ENCODE assay signal across 23 cellular contexts in the genomic region with DNA sequence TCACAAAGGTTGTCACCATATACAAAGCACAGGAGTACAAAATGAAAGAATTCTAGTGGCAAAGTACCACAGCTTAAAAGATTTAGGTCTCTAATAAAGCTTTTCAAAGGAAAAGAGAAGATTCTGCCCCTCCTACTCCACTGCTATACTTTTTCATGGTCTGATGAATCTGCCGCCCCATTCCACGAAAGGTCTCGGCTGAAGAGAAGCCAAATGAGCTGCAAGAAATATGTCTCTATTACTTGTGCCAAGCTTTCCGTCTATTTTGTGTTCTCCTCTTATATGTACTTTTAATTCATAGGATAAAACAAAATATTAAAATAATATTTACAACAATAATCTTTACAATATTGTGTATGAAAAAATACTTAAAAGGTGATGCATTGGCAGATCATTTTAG.
A peak's percentile ranks its signal among the peaks of the same experiment; 100 is the strongest.
DNase-seq lines count a peak whose midpoint lies in the region; ATAC-seq, FAIRE-seq and TF ChIP-seq lines count a peak whose summit lies in the region.
"Had no signal": no experiment of that assay in that cellular context is flagged by ENCODE, and none has a peak within 500 bp of the region (broad histone marks: within the 10 kb centered on the region; RNA-seq: fewer than 3 reads in every experiment).

No MANE protein-coding gene starts in this region.

- H3K4ac ChIP-seq in mesenchymal stem cell (ENCODE audit: low read depth in 1 of 2, low read length in 2 of 2): no peak overlapping the region

- no peak for ATAC-seq in left ventricle myocardium superior
- ATAC-seq: activated CD8-positive, alpha-beta memory T cell treated with anti-CD3 and anti-CD28 coated beads, Interleukin-2, amount 10 ng/mL, durations not matched to agents 7 days and 5 days; activated T-helper 17 cell treated with anti-CD3 and anti-CD28 coated beads, Interleukin-2, amount 50 U/mL, for 72 hours; Right ventricle myocardium inferior had no signal

- no peak overlapping the region for H3K14ac ChIP-seq in mesenchymal stem cell (ENCODE audit: low read length in 2 of 2)

- H3K79me1 ChIP-seq in mesenchymal stem cell (replicated peaks; ENCODE audit: low read length, poor library complexity, severe bottlenecking): no peaks in the 10 kb centered on the region

- H3K4me3 ChIP-seq in mesenchymal stem cell (ENCODE audit: insufficient read depth in 1 of 2, low read depth in 1 of 2, low read length in 2 of 2) (peak overlapping the region in 1 of 2 experiments; percentile 61), stomach smooth muscle (ENCODE audit: low read length in 2 of 2) (peak overlapping the region; percentile 16 to 27)
- H3K4me3 ChIP-seq: left ventricle myocardium inferior, stomach had no signal

- H3K23ac ChIP-seq in mesenchymal stem cell (ENCODE audit: low read length in 2 of 2): no peak overlapping the region

- H2AK5ac ChIP-seq in mesenchymal stem cell (ENCODE audit: low read length, severe bottlenecking): no peak overlapping the region

- 97% methylated on average over 3 of the region's 4 CpGs for WGBS in mesenchymal stem cell

- H3K4me1 ChIP-seq in mesenchymal stem cell (ENCODE audit: control insufficient read depth, insufficient read depth, low read depth, low read length) (no peaks in the 10 kb centered on the region), stomach smooth muscle (ENCODE audit: control insufficient read depth, insufficient read depth, low read length) (no peaks in the 10 kb centered on the region)
- H3K4me1 ChIP-seq: left ventricle myocardium inferior, vagina had no signal

- H3K27me3 ChIP-seq in mesenchymal stem cell (ENCODE audit: control insufficient read depth in 1 of 2, insufficient read depth in 1 of 2, low read length in 2 of 2): no peaks in the 10 kb centered on the region
- H3K27me3 ChIP-seq in stomach smooth muscle (ENCODE audit: control insufficient read depth in 1 of 2, insufficient read depth in 2 of 2, low read length in 2 of 2): no peaks in the 10 kb centered on the region
- H3K27me3 ChIP-seq: stomach, vagina had no signal

- no peak overlapping the region for H2BK120ac ChIP-seq in mesenchymal stem cell (ENCODE audit: low read depth, low read length)

- no peak overlapping the region for H2BK5ac ChIP-seq in mesenchymal stem cell (ENCODE audit: low read depth, low read length, poor library complexity, severe bottlenecking)

- TF ChIP-seq POLR2A in H54 (IDR thresholded peaks at IDR 0.05; ENCODE audit: low read depth, low read length): no peak

- H3K4me2 ChIP-seq in mesenchymal stem cell (ENCODE audit: low read length, poor library complexity, severe bottlenecking): no peak overlapping the region

- no peak overlapping the region for H3K27ac ChIP-seq in mesenchymal stem cell (ENCODE audit: low read length, poor library complexity, severe bottlenecking)
- no peak overlapping the region for H3K27ac ChIP-seq in stomach smooth muscle (ENCODE audit: low read length)
- H3K27ac ChIP-seq: left ventricle myocardium inferior, stomach, vagina had no signal

- intact Hi-C loops in left ventricle myocardium superior (cut with micrococcal nuclease): no loop called here

- no peak overlapping the region for H2BK15ac ChIP-seq in mesenchymal stem cell (ENCODE audit: low read depth, poor library complexity, severe bottlenecking)

- peak overlapping the region; percentile 36 for H3K9ac ChIP-seq in mesenchymal stem cell (ENCODE audit: low read length)
- H3K9ac ChIP-seq in stomach smooth muscle (ENCODE audit: low read length in 2 of 2): no peak overlapping the region

- DNase-seq in H54 (ENCODE audit: insufficient read length, low spot score): no peak
- peak; percentile 70 for DNase-seq in cerebellar cortex (ENCODE audit: low spot score)
- DNase-seq in mesenchymal stem cell: no peak
- DNase-seq in SKM-1 treated with dmso at 0.1 percent for 144 hours (lab: John Stamatoyannopoulos, UW; ENCODE audit: unreplicated experiment): no peak
- DNase-seq in HUDEP-2 (lab: John Stamatoyannopoulos, UW; ENCODE audit: unreplicated experiment in 76 of 76): no peak
- no peak for DNase-seq in left ventricle myocardium superior
- no peak for DNase-seq in NCI-H510A (lab: John Stamatoyannopoulos, UW)
- DNase-seq: activated CD4-positive, alpha-beta T cell treated with anti-CD3 and anti-CD28 coated beads for 4 hours; activated CD8-positive, alpha-beta memory T cell treated with anti-CD3 and anti-CD28 coated beads, Interleukin-2, amount 10 ng/mL, durations not matched to agents 7 days and 5 days; activated naive CD8-positive, alpha-beta T cell treated with anti-CD3 and anti-CD28 coated beads for 36 hours; CD4-positive, CD25-positive, alpha-beta regulatory T cell; left ventricle myocardium inferior; NCI-H1930; nucleus accumbens; small intestine; stimulated activated CD4-positive, alpha-beta T cell treated with anti-CD3 and anti-CD28 coated beads, Interleukin-4, amount 100 ng/mL, for 1 hour; stomach; SW 1271 had no signal

- no peak overlapping the region for H2BK12ac ChIP-seq in mesenchymal stem cell (ENCODE audit: low read length in 2 of 2)

- no peaks in the 10 kb centered on the region for H3K36me3 ChIP-seq in mesenchymal stem cell (ENCODE audit: control insufficient read depth in 1 of 2, insufficient read depth in 2 of 2, low read depth in 1 of 2, low read length in 2 of 2)
- peaks cover 0 to 3% of the 10 kb centered on the region in 2 donors for H3K36me3 ChIP-seq in stomach smooth muscle (ENCODE audit: control insufficient read depth in 2 of 2, insufficient read depth in 2 of 2, low read length in 2 of 2)
- H3K36me3 ChIP-seq: stomach, vagina had no signal

- H3K18ac ChIP-seq in mesenchymal stem cell (ENCODE audit: low read depth in 1 of 2, low read length in 2 of 2): no peak overlapping the region

- H4K8ac ChIP-seq in mesenchymal stem cell (ENCODE audit: low read length): no peak overlapping the region

- no peaks in the 10 kb centered on the region for H3K9me3 ChIP-seq in mesenchymal stem cell (ENCODE audit: control insufficient read depth, low read length)
- no peaks in the 10 kb centered on the region for H3K9me3 ChIP-seq in stomach smooth muscle (ENCODE audit: control insufficient read depth in 2 of 2, low read length in 2 of 2)
- H3K9me3 ChIP-seq: left ventricle myocardium inferior, stomach, vagina had no signal

- FAIRE-seq in H54 (lab: Jason Lieb, UNC): peak; percentile 33
- FAIRE-seq: bronchial epithelial cell, small intestine had no signal

- no peak overlapping the region for H4K91ac ChIP-seq in mesenchymal stem cell (ENCODE audit: low read length)

- H2AFZ ChIP-seq in mesenchymal stem cell (ENCODE audit: low read depth, low read length): no peak overlapping the region
